20 cellular contexts compared by ENCODE assay signal in the genomic region with DNA sequence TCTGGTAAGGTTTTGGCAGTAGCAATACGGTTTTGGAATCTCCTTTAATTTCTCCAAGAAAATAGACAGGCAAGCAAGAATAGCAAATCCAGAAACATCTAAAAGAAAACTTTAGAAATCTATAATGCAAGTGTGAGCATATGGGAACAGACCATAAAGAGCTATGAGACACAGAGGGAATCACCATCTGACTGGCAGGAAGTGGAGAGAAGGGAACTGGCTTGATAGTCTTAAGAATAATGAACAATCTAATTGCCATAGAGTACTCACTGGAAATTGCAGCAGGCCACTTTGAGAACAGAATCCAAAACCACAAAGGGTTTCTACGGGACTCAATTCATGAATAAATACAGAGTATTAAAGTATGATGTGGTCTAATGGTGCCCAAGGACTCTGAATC. TPM values are rescaled to one million over a fixed set of nuclear protein-coding genes. Genes with fewer than 3 reads are reported as not detected.
"Had no signal": no experiment of that assay in that cellular context is flagged by ENCODE, and none has a peak within 500 bp of the region (broad histone marks: within the 10 kb centered on the region; RNA-seq: fewer than 3 reads in every experiment).

No MANE protein-coding gene starts in this region.

- H3K4me1 Mint-ChIP-seq: central memory CD8-positive, alpha-beta T cell had no signal

- DNase-seq: activated CD4-positive, alpha-beta T cell treated with anti-CD3 and anti-CD28 coated beads, Interleukin-2, amount 10 ng/mL, durations not matched to agents 24 days and 14 days; activated CD4-positive, alpha-beta T cell treated with anti-CD3 and anti-CD28 coated beads, Interleukin-2, amount 50 U/mL, for 48 hours; activated effector memory CD4-positive, alpha-beta T cell treated with Interleukin-2 at 50 U/mL for 16 hours; activated naive CD4-positive, alpha-beta T cell treated with Interleukin-2 at 50 U/mL for 16 hours; activated naive CD8-positive, alpha-beta T cell treated with anti-CD3 and anti-CD28 coated beads, Interleukin-2, amount 50 U/mL, for 24 hours; activated T-cell treated with anti-CD3 and anti-CD28 coated beads for 4 hours; amniotic stem cell; body of pancreas; NCI-H1092; NCI-H1694; NCI-H2029; NCI-H2107; NCI-H446; PC-9; SHP77 treated with DMSO at 0.1 percent for 48 hours had no signal

- H3K9me3 ChIP-seq: ascending aorta, body of pancreas had no signal

- H3K36me3 Mint-ChIP-seq: activated naive CD4-positive, alpha-beta T cell treated with anti-CD3 and anti-CD28 coated beads, Interleukin-2, amount 50 U/mL, for 72 hours had no signal

- H2AFZ ChIP-seq: PC-9 had no signal

- H3K4me2 ChIP-seq: PC-9 had no signal

- H3K4me3 ChIP-seq: ascending aorta, body of pancreas, PC-9 had no signal

- H3K27me3 ChIP-seq: ascending aorta, body of pancreas had no signal

- ATAC-seq: activated CD4-positive, CD25-positive, alpha-beta regulatory T cell treated with anti-CD3 and anti-CD28 coated beads, Interleukin-2, amount 50 U/mL, for 24 hours; activated naive CD8-positive, alpha-beta T cell treated with anti-CD3 and anti-CD28 coated beads, Interleukin-2, amount 50 U/mL, for 24 hours; body of pancreas had no signal

- H3K4me1 ChIP-seq: ascending aorta, body of pancreas had no signal

- H3K27ac ChIP-seq: ascending aorta, body of pancreas, PC-9 had no signal

- H3K36me3 ChIP-seq: ascending aorta had no signal

- H3K9me3 Mint-ChIP-seq: activated CD4-positive, alpha-beta T cell treated with anti-CD3 and anti-CD28 coated beads, Interleukin-2, amount 10 ng/mL, durations not matched to agents 24 days and 14 days; activated naive CD4-positive, alpha-beta T cell treated with anti-CD3 and anti-CD28 coated beads, Interleukin-2, amount 50 U/mL, for 72 hours; activated naive CD8-positive, alpha-beta T cell treated with anti-CD3 and anti-CD28 coated beads, Interleukin-2, amount 50 U/mL, for 24 hours; central memory CD8-positive, alpha-beta T cell; T-helper 1 cell treated with Interleukin-12 subunit alpha and Interleukin-12 subunit beta and Interleukin-4 antibody, amounts not matched to agents 30 μg/mL and 1 μg/mL, for 36 hours had no signal

- H3K4me3 Mint-ChIP-seq: activated CD4-positive, alpha-beta T cell treated with anti-CD3 and anti-CD28 coated beads, Interleukin-2, amount 10 ng/mL, durations not matched to agents 24 days and 14 days; activated naive CD8-positive, alpha-beta T cell treated with anti-CD3 and anti-CD28 coated beads, Interleukin-2, amount 50 U/mL, for 24 hours; central memory CD8-positive, alpha-beta T cell; T-helper 1 cell treated with Interleukin-12 subunit alpha and Interleukin-12 subunit beta and Interleukin-4 antibody, amounts not matched to agents 30 μg/mL and 1 μg/mL, for 36 hours had no signal

- H3K27me3 Mint-ChIP-seq: central memory CD8-positive, alpha-beta T cell had no signal

- H3K27ac Mint-ChIP-seq: activated CD4-positive, alpha-beta T cell treated with anti-CD3 and anti-CD28 coated beads, Interleukin-2, amount 10 ng/mL, durations not matched to agents 24 days and 14 days; activated naive CD4-positive, alpha-beta T cell treated with anti-CD3 and anti-CD28 coated beads, Interleukin-2, amount 50 U/mL, for 72 hours; activated naive CD8-positive, alpha-beta T cell treated with anti-CD3 and anti-CD28 coated beads, Interleukin-2, amount 50 U/mL, for 24 hours; T-helper 1 cell treated with Interleukin-12 subunit alpha and Interleukin-12 subunit beta and Interleukin-4 antibody, amounts not matched to agents 30 μg/mL and 1 μg/mL, for 36 hours had no signal

RNA-seq across cellular contexts. Expression of a gene that starts 39.6 kb away (rescaled TPM):
- total RNA-seq: ascending aorta had no signal
